Comparison of ENCODE assay signal across 1 cellular context in genomic region chr22:30224161-30224857, GRCh38.
TF ChIP-seq lines count a peak whose summit lies in the region.

No MANE protein-coding gene starts in this region.

TF ChIP-seq in SK-N-SH treated with all-trans-retinoic acid at 6 μM for 48 hours, 23 proteins besides CTCF, POLR2A, EP300 and RAD21 (continued from another document):
- no peak for TF ChIP-seq ZNF565 (CRISPR knock-in tag; conservative IDR thresholded peaks at IDR 0.05; ENCODE audit: low read depth)
- TF ChIP-seq ZNF70 (CRISPR knock-in tag; IDR thresholded peaks at IDR 0.05), result no peak
- no peak for TF ChIP-seq POU6F1 (CRISPR knock-in tag; IDR thresholded peaks at IDR 0.05; ENCODE audit: borderline replicate concordance, low read depth)
- TF ChIP-seq ZFP3 (CRISPR knock-in tag; IDR thresholded peaks at IDR 0.05), result no peak
- TF ChIP-seq ISL1 (CRISPR knock-in tag; IDR thresholded peaks at IDR 0.05), result no peak
- TF ChIP-seq CSDC2 (CRISPR knock-in tag; IDR thresholded peaks at IDR 0.05), result no peak
- no peak for TF ChIP-seq ZNF8 (CRISPR knock-in tag; IDR thresholded peaks at IDR 0.05)
- no peak for TF ChIP-seq ARNTL (CRISPR knock-in tag; IDR thresholded peaks at IDR 0.05; ENCODE audit: borderline replicate concordance, low read depth)
